2 cellular contexts compared by ENCODE assay signal in genomic region chr12:53510181-53510812, GRCh38.
TF ChIP-seq lines count a peak whose summit lies in the region.

No MANE protein-coding gene starts in this region.

TF ChIP-seq in liver, 16 proteins besides CTCF, POLR2A, EP300 and RAD21:
- no peak for TF ChIP-seq ATF3 (IDR thresholded peaks at IDR 0.05)
- TF ChIP-seq JUND (IDR thresholded peaks at IDR 0.05), result no peak
- no peak for TF ChIP-seq GABPA (IDR thresholded peaks at IDR 0.05 in 1 of 2, conservative IDR thresholded peaks at IDR 0.05 in 1 of 2)
- TF ChIP-seq YY1 (IDR thresholded peaks at IDR 0.05), result peak; percentile 67
- TF ChIP-seq FOXA1 (IDR thresholded peaks at IDR 0.05), result no peak
- TF ChIP-seq RXRA (IDR thresholded peaks at IDR 0.05), result peak in 1 of 2 donors; percentile 5
- no peak for TF ChIP-seq HNF4G (IDR thresholded peaks at IDR 0.05)
- TF ChIP-seq EGR1 (IDR thresholded peaks at IDR 0.05; ENCODE audit: low read depth in 2 of 2), result no peak
- no peak for TF ChIP-seq TAF1 (conservative IDR thresholded peaks at IDR 0.05)
- no peak for TF ChIP-seq FOXA2 (IDR thresholded peaks at IDR 0.05)
- TF ChIP-seq REST (IDR thresholded peaks at IDR 0.05), result no peak
- TF ChIP-seq SP1 (IDR thresholded peaks at IDR 0.05), result no peak
- no peak for TF ChIP-seq NR2F2 (IDR thresholded peaks at IDR 0.05)
- TF ChIP-seq HNF4A (conservative IDR thresholded peaks at IDR 0.05), result no peak
- no peak for TF ChIP-seq ZBTB33 (IDR thresholded peaks at IDR 0.05)
- no peak for TF ChIP-seq MAX (IDR thresholded peaks at IDR 0.05)

TF ChIP-seq in HepG2, 621 proteins besides CTCF, POLR2A, EP300 and RAD21:
- TF ChIP-seq ZNF256 (CRISPR knock-in tag; conservative IDR thresholded peaks at IDR 0.05) (no peak), MED13 (CRISPR knock-in tag; IDR thresholded peaks at IDR 0.05) (no peak), RELA (CRISPR knock-in tag; IDR thresholded peaks at IDR 0.05) (no peak), MAFG (CRISPR knock-in tag; IDR thresholded peaks at IDR 0.05) (no peak), FUBP1 (CRISPR knock-in tag; IDR thresholded peaks at IDR 0.05; ENCODE audit: borderline replicate concordance) (no peak), ETV6 (CRISPR knock-in tag; conservative IDR thresholded peaks at IDR 0.05) (no peak), MAF1 (CRISPR knock-in tag; IDR thresholded peaks at IDR 0.05; ENCODE audit: borderline replicate concordance) (no peak), SMAD3 (CRISPR knock-in tag; IDR thresholded peaks at IDR 0.05) (no peak), TGIF2 (CRISPR knock-in tag; IDR thresholded peaks at IDR 0.05) (no peak), SIX4 (CRISPR knock-in tag; IDR thresholded peaks at IDR 0.05) (no peak), SNAPC5 (CRISPR knock-in tag; IDR thresholded peaks at IDR 0.05; ENCODE audit: borderline replicate concordance) (no peak), ZSCAN12 (CRISPR knock-in tag; IDR thresholded peaks at IDR 0.05) (no peak), ZBTB49 (CRISPR knock-in tag; IDR thresholded peaks at IDR 0.05; ENCODE audit: borderline replicate concordance) (no peak)
